9 cellular contexts compared by ENCODE assay signal in genomic region chr3:171829841-171830559, GRCh38. TPM values are rescaled to one million over a fixed set of nuclear protein-coding genes. Genes with fewer than 3 reads are reported as not detected.
DNase-seq lines count a peak whose midpoint lies in the region; ATAC-seq lines count a peak whose summit lies in the region.
"Had no signal": no experiment of that assay in that cellular context is flagged by ENCODE, and none has a peak within 500 bp of the region (broad histone marks: within the 10 kb centered on the region; RNA-seq: fewer than 3 reads in every experiment).

No MANE protein-coding gene starts in this region.

- peaks cover 6% of the 10 kb centered on the region for H3K4me1 Mint-ChIP-seq in activated T-helper 2 cell treated with anti-CD3 and anti-CD28 coated beads, Interferon-gamma antibody, Interleukin-2, Interleukin-4, amounts not matched to agents 10 μg/mL and 5 μg/mL and 100 μg/mL, durations not matched to agents 14 hours and 24 hours and 36 hours (ENCODE audit: low read depth)

- peaks cover 38% of the 10 kb centered on the region for H3K27me3 Mint-ChIP-seq in activated T-helper 2 cell treated with anti-CD3 and anti-CD28 coated beads, Interferon-gamma antibody, Interleukin-2, Interleukin-4, amounts not matched to agents 10 μg/mL and 5 μg/mL and 100 μg/mL, durations not matched to agents 14 hours and 24 hours and 36 hours (ENCODE audit: low read depth)

- no peak overlapping the region for H3K4me3 Mint-ChIP-seq in activated T-helper 2 cell treated with anti-CD3 and anti-CD28 coated beads, Interferon-gamma antibody, Interleukin-2, Interleukin-4, amounts not matched to agents 10 μg/mL and 5 μg/mL and 100 μg/mL, durations not matched to agents 14 hours and 24 hours and 36 hours (ENCODE audit: low read depth)

- H3K9me3 Mint-ChIP-seq in activated T-helper 2 cell treated with anti-CD3 and anti-CD28 coated beads, Interferon-gamma antibody, Interleukin-2, Interleukin-4, amounts not matched to agents 10 μg/mL and 5 μg/mL and 100 μg/mL, durations not matched to agents 14 hours and 24 hours and 36 hours: no peaks in the 10 kb centered on the region

- H3K27ac ChIP-seq in substantia nigra (ENCODE audit: low read depth, low read length, poor library complexity, severe bottlenecking): peak overlapping the region; percentile 72

- H3K27ac Mint-ChIP-seq in activated T-helper 2 cell treated with anti-CD3 and anti-CD28 coated beads, Interferon-gamma antibody, Interleukin-2, Interleukin-4, amounts not matched to agents 10 μg/mL and 5 μg/mL and 100 μg/mL, durations not matched to agents 14 hours and 24 hours and 36 hours: no peak overlapping the region

- H3K36me3 Mint-ChIP-seq in activated T-helper 2 cell treated with anti-CD3 and anti-CD28 coated beads, Interferon-gamma antibody, Interleukin-2, Interleukin-4, amounts not matched to agents 10 μg/mL and 5 μg/mL and 100 μg/mL, durations not matched to agents 14 hours and 24 hours and 36 hours (ENCODE audit: low read depth): no peaks in the 10 kb centered on the region

- intact Hi-C loops in activated T-helper 2 cell treated with anti-CD3 and anti-CD28 coated beads, Interferon-gamma antibody, Interleukin-2, Interleukin-4, amounts not matched to agents 10 μg/mL and 5 μg/mL and 100 μg/mL, durations not matched to agents 14 hours and 24 hours and 36 hours (cut with micrococcal nuclease): no loop called here

- in situ Hi-C loops in T47D (cut with HindIII; ENCODE audit: low pct_unique_long_range_greater_than_20kb, low sequenced_read_pairs): no loop called here

- ATAC-seq in HG03108 (IDR thresholded peaks at IDR 0.05; ENCODE audit: unreplicated experiment): peak; percentile 74

- DNase-seq in SIG-M5 treated with dmso at 0.1 percent for 504 hours (lab: John Stamatoyannopoulos, UW; ENCODE audit: unreplicated experiment) (peak; percentile 42), SIG-M5 (lab: John Stamatoyannopoulos, UW) (no peak), NCI-H82 treated with DMSO at 0.1 percent for 48 hours (lab: John Stamatoyannopoulos, UW; ENCODE audit: unreplicated experiment) (peak; percentile 92), T47D (ENCODE audit: low read depth in 1 of 2, low spot score in 1 of 2) (peak; percentile 69 to 91), islet precursor cell (peak; percentile 92), substantia nigra (lab: John Stamatoyannopoulos, UW) (peak in 46 of 49 donors; percentile 10 to 85 (median 42))
- DNase-seq in activated T-helper 2 cell treated with anti-CD3 and anti-CD28 coated beads, Interferon-gamma antibody, Interleukin-2, Interleukin-4, amounts not matched to agents 10 μg/mL and 5 μg/mL and 100 μg/mL, durations not matched to agents 14 hours and 24 hours and 36 hours (ENCODE audit: low spot score): no peak

RNA-seq across cellular contexts. Expression of gene TMEM212, which starts 13.1 kb away (rescaled TPM):
- total RNA-seq in activated T-helper 2 cell treated with anti-CD3 and anti-CD28 coated beads, Interferon-gamma antibody, Interleukin-2, Interleukin-4, amounts not matched to agents 10 μg/mL and 5 μg/mL and 100 μg/mL, durations not matched to agents 14 hours and 24 hours and 36 hours: 0.09 TPM in 1 of 2 replicates, not detected in the other
- total RNA-seq: urinary bladder had no signal

RNA-seq across cellular contexts. Expression of gene PLD1, which starts 19.7 kb away (rescaled TPM):
- total RNA-seq in activated T-helper 2 cell treated with anti-CD3 and anti-CD28 coated beads, Interferon-gamma antibody, Interleukin-2, Interleukin-4, amounts not matched to agents 10 μg/mL and 5 μg/mL and 100 μg/mL, durations not matched to agents 14 hours and 24 hours and 36 hours: 1.0 and 1.1 TPM in 2 replicates

Comparison
In these comparisons a context has a peak if more than half of its experiments do, and no peak if none do; other contexts are left out.
1. DNase-seq: peak in SIG-M5 treated with dmso at 0.1 percent for 504 hours (single experiment), NCI-H82 treated with DMSO at 0.1 percent for 48 hours (single experiment), T47D (2 of 2), islet precursor cell (single experiment) and substantia nigra (46 of 49); none in SIG-M5 (single experiment) and activated T-helper 2 cell treated with anti-CD3 and anti-CD28 coated beads, Interferon-gamma antibody, Interleukin-2, Interleukin-4, amounts not matched to agents 10 μg/mL and 5 μg/mL and 100 μg/mL, durations not matched to agents 14 hours and 24 hours and 36 hours (single experiment).